In the genomic region with DNA sequence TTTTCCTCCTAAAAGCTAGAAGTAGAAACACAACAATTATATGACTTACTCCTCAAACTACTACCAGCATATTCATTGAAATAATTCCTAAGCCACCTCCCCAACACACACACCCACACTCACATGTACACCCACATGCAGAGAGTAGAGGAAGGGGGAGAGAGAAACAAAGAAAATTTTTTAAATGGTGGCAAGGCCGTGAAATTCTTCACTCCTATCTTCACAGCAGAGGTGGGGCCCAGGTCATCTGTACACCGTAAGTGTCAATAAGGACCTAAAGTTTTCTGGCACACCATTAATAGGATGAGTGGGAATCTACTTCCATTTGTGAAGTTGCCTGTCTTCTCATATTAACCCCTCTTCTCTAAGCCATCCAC, we compare ENCODE assay signal across 14 cellular contexts.
DNase-seq lines count a peak whose midpoint lies in the region; ATAC-seq and TF ChIP-seq lines count a peak whose summit lies in the region.
"Had no signal": no experiment of that assay in that cellular context is flagged by ENCODE, and none has a peak within 500 bp of the region (broad histone marks: within the 10 kb centered on the region; RNA-seq: fewer than 3 reads in every experiment).

No MANE protein-coding gene starts in this region.

- H3K9me2 ChIP-seq in hepatocyte (replicated peaks; ENCODE audit: insufficient read depth) = no peaks in the 10 kb centered on the region

- H3K4me2 ChIP-seq in DND-41 (ENCODE audit: insufficient read depth, low read length) = no peak overlapping the region
- no peak overlapping the region for H3K4me2 ChIP-seq in hepatocyte

- peak overlapping the region; percentile 48 for H3K27ac Mint-ChIP-seq in Caco-2 (ENCODE audit: unreplicated experiment)
- peak overlapping the region; percentile 93 for H3K27ac Mint-ChIP-seq in progenitor cell of endocrine pancreas
- H3K27ac Mint-ChIP-seq: B cell; CD4-positive, alpha-beta T cell had no signal

- no peak overlapping the region for H3K27ac ChIP-seq in DND-41 (ENCODE audit: low read length)
- no peak overlapping the region for H3K27ac ChIP-seq in hepatocyte
- no peak overlapping the region for H3K27ac ChIP-seq in Peyer's patch
- H3K27ac ChIP-seq: HL-60 had no signal

- H3K9ac ChIP-seq in DND-41 (ENCODE audit: low read depth, low read length) = no peak overlapping the region

- no peaks in the 10 kb centered on the region for H3K79me2 ChIP-seq in DND-41 (ENCODE audit: insufficient read depth, low read length)
- no peaks in the 10 kb centered on the region for H3K79me2 ChIP-seq in hepatocyte

- CTCF ChIA-PET in Caco-2 (lab: Charles Lee) = interaction anchor here (1.5 kb wide), 1 partner anchor 74 kb away, joined by 8 read pairs; no protein-coding TSS in a partner anchor

- no peaks in the 10 kb centered on the region for H3K27me3 Mint-ChIP-seq in Caco-2 (ENCODE audit: insufficient read depth, unreplicated experiment)
- no peaks in the 10 kb centered on the region for H3K27me3 Mint-ChIP-seq in progenitor cell of endocrine pancreas
- H3K27me3 Mint-ChIP-seq: CD4-positive, alpha-beta T cell had no signal

- H3K4me3 ChIP-seq in Caco-2 (ENCODE audit: low read depth, low read length) (no peak overlapping the region), DND-41 (ENCODE audit: low read depth in 1 of 2, low read length in 2 of 2) (no peak overlapping the region), hepatocyte (no peak overlapping the region), Peyer's patch (no peak overlapping the region)

- H2AFZ ChIP-seq in DND-41 (ENCODE audit: low read depth, low read length) = 0 out of 2 replicates have a peak overlapping the region, but pooled peaks have one; percentile 27
- H2AFZ ChIP-seq in hepatocyte = peak overlapping the region; percentile 27

- H3K4me3 Mint-ChIP-seq in Caco-2 (ENCODE audit: unreplicated experiment) = no peak overlapping the region
- peak overlapping the region; percentile 1 for H3K4me3 Mint-ChIP-seq in progenitor cell of endocrine pancreas (ENCODE audit: low read depth)
- H3K4me3 Mint-ChIP-seq: B cell; CD4-positive, alpha-beta T cell had no signal

- BruUV-seq in Caco-2 (replicated peaks; lab: Mats Ljungman, UMichigan) = no TSS peak

- H3K4me1 Mint-ChIP-seq in Caco-2 (ENCODE audit: low read depth, unreplicated experiment) = peaks cover 9% of the 10 kb centered on the region
- H3K4me1 Mint-ChIP-seq in progenitor cell of endocrine pancreas (ENCODE audit: low read depth) = peaks cover 22% of the 10 kb centered on the region
- H3K4me1 Mint-ChIP-seq: B cell had no signal

- no peak for ATAC-seq in DND-41 (ENCODE audit: insufficient read depth, low read depth)
- ATAC-seq: HCT116 had no signal

- H3K4me1 ChIP-seq in Caco-2 (peaks cover 2% of the 10 kb centered on the region; the same call in 1 of the 2 replicates), DND-41 (ENCODE audit: insufficient read depth, low read length) (peaks cover 33% of the 10 kb centered on the region), hepatocyte (ENCODE audit: insufficient read depth) (no peaks in the 10 kb centered on the region), Peyer's patch (no peaks in the 10 kb centered on the region)

- H3K36me3 ChIP-seq in Caco-2 (ENCODE audit: control insufficient read depth, insufficient read depth, low read length) = no peaks in the 10 kb centered on the region
- no peaks in the 10 kb centered on the region for H3K36me3 ChIP-seq in DND-41 (ENCODE audit: insufficient read depth, low read length)
- H3K36me3 ChIP-seq in hepatocyte (replicated peaks; ENCODE audit: insufficient read depth, low read depth) = no peaks in the 10 kb centered on the region
- no peaks in the 10 kb centered on the region for H3K36me3 ChIP-seq in Peyer's patch

- H4K20me1 ChIP-seq in DND-41 (ENCODE audit: insufficient read depth, low read length) = no peaks in the 10 kb centered on the region
- no peaks in the 10 kb centered on the region for H4K20me1 ChIP-seq in hepatocyte (ENCODE audit: insufficient read depth, poor library complexity, severe bottlenecking)

- TF ChIP-seq CTCF in Caco-2 (IDR thresholded peaks at IDR 0.05; ENCODE audit: insufficient read depth in 1 of 2, low read depth in 1 of 2, low read length in 1 of 2, severe bottlenecking in 1 of 2, unreplicated experiment in 1 of 2) (no peak), DND-41 (IDR thresholded peaks at IDR 0.05; ENCODE audit: borderline replicate concordance, extremely low read depth, low read length, poor library complexity, severe bottlenecking) (no peak), hepatocyte (IDR thresholded peaks at IDR 0.05; ENCODE audit: poor library complexity) (no peak), progenitor cell of endocrine pancreas (IDR thresholded peaks at IDR 0.05; ENCODE audit: unreplicated experiment) (no peak), Peyer's patch (IDR thresholded peaks at IDR 0.05) (no peak)

- WGBS in hepatocyte (ENCODE audit: low lambda C conversion rate, missing lambda C conversion rate) = 35% methylated on average over 2 of the region's 2 CpGs

- intact Hi-C loops in Caco-2 (cut with micrococcal nuclease; ENCODE audit: unreplicated experiment) = loop anchor here (2.0 kb wide), 2 partner anchors 176 to 186 kb away; no protein-coding TSS in a partner anchor

- H3K27me3 ChIP-seq in Caco-2 (replicated peaks; ENCODE audit: control insufficient read depth, insufficient read depth, low read length) = no peaks in the 10 kb centered on the region
- H3K27me3 ChIP-seq in DND-41 (ENCODE audit: insufficient read depth, low read length, poor library complexity) = no peaks in the 10 kb centered on the region
- H3K27me3 ChIP-seq in hepatocyte = no peaks in the 10 kb centered on the region
- H3K27me3 ChIP-seq in Peyer's patch = no peaks in the 10 kb centered on the region

- TF ChIP-seq POLR2A in Peyer's patch (IDR thresholded peaks at IDR 0.05) = no peak

- DNase-seq in Caco-2 (no peak), DND-41 (no peak), hepatocyte (ENCODE audit: low spot score) (no peak), progenitor cell of endocrine pancreas (ENCODE audit: low spot score, unreplicated experiment) (no peak), Peyer's patch (no peak), NCI-H1417 treated with DMSO at 0.1 percent for 48 hours (lab: John Stamatoyannopoulos, UW) (no peak), globus pallidus (ENCODE audit: low spot score) (no peak)
- DNase-seq: C1 segment of cervical spinal cord; CD4-positive, alpha-beta T cell; DMS153; GF-D8 had no signal

- H3K9me3 ChIP-seq in Caco-2 (no peaks in the 10 kb centered on the region), DND-41 (ENCODE audit: insufficient read depth, low read length, severe bottlenecking) (no peaks in the 10 kb centered on the region), hepatocyte (ENCODE audit: low read depth) (no peaks in the 10 kb centered on the region), Peyer's patch (no peaks in the 10 kb centered on the region)

- peaks cover 9% of the 10 kb centered on the region for H3K9me3 Mint-ChIP-seq in Caco-2 (ENCODE audit: unreplicated experiment)
- no peaks in the 10 kb centered on the region for H3K9me3 Mint-ChIP-seq in progenitor cell of endocrine pancreas (ENCODE audit: low read depth)
- H3K9me3 Mint-ChIP-seq: CD4-positive, alpha-beta T cell had no signal

- no peaks in the 10 kb centered on the region for H3K36me3 Mint-ChIP-seq in Caco-2 (ENCODE audit: insufficient read depth, unreplicated experiment)
- H3K36me3 Mint-ChIP-seq in progenitor cell of endocrine pancreas (ENCODE audit: insufficient read depth) = no peaks in the 10 kb centered on the region

- POLR2A ChIA-PET in Caco-2 (lab: Charles Lee) = no interaction called here
